In the genomic region with DNA sequence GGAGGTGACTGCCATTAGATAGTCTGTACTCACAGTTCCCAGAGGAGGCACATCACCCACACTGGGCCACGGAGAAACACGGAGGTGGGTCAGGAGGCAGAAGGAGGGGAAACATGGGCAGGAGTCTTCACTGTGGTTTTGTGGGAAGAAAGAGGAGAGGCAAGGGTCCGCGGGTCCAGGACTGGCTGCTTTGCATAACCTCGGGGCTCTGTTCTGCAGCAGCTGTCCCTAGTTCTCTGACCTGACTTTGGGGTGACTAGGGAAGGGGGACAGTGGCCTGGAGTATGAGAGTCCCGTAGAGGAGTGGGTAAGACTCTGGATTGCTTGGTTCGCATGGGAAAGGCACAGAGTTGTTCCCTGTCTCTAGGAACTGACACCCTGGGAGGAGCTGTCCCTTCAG, we compare ENCODE assay signal across 5 cellular contexts.
"Had no signal": no experiment of that assay in that cellular context is flagged by ENCODE, and none has a peak within 500 bp of the region (broad histone marks: within the 10 kb centered on the region; RNA-seq: fewer than 3 reads in every experiment).

No MANE protein-coding gene starts in this region.

- H3K4me3 ChIP-seq: GM23338 had no signal

- H3K27ac ChIP-seq: HL-60 had no signal

- H3K4me2 ChIP-seq: GM23338 had no signal

- H3K4me3 Mint-ChIP-seq: GM23338, H9, IgD-negative memory B cell had no signal

- DNase-seq: H9, HCEC 1CT had no signal

- H3K27ac Mint-ChIP-seq: GM23338, IgD-negative memory B cell had no signal

- H2AFZ ChIP-seq: GM23338 had no signal

- H3K4me1 Mint-ChIP-seq: IgD-negative memory B cell had no signal

- H3K36me3 Mint-ChIP-seq: IgD-negative memory B cell had no signal

- H3K9me3 Mint-ChIP-seq: GM23338 had no signal
